Comparison of ENCODE assay signal across 8 cellular contexts in genomic region chr5:107476783-107477182, GRCh38.
DNase-seq lines count a peak whose midpoint lies in the region; ATAC-seq and TF ChIP-seq lines count a peak whose summit lies in the region.

No MANE protein-coding gene starts in this region.

- intact Hi-C loops in CD4-positive, alpha-beta T cell (cut with DNase I, micrococcal nuclease), result no loop called here
- intact Hi-C loops in activated CD4-positive, alpha-beta memory T cell treated with anti-CD3 and anti-CD28 coated beads for 36 hours (cut with micrococcal nuclease), result loop anchor here (1.0 to 2.0 kb wide), 3 partner anchors 10 to 188 kb away; no protein-coding TSS in a partner anchor

- DNase-seq in CD4-positive, alpha-beta T cell, result no peak
- DNase-seq in activated CD4-positive, alpha-beta memory T cell treated with anti-CD3 and anti-CD28 coated beads for 36 hours, result peak; percentile 45
- no peak for DNase-seq in mesothelial cell of epicardium (ENCODE audit: low spot score in 2 of 2, unreplicated experiment in 2 of 2)
- DNase-seq in KG1 (lab: John Stamatoyannopoulos, UW), result no peak
- DNase-seq in activated CD4-positive, CD25-positive, alpha-beta regulatory T cell (lab: John Stamatoyannopoulos, UW), result no peak
- DNase-seq in GM19238 (ENCODE audit: insufficient read length, low spot score), result no peak

- no peaks in the 10 kb centered on the region for H3K4me1 Mint-ChIP-seq in CD4-positive, alpha-beta T cell (ENCODE audit: low read depth)
- H3K4me1 Mint-ChIP-seq in activated CD4-positive, alpha-beta memory T cell treated with anti-CD3 and anti-CD28 coated beads for 36 hours (ENCODE audit: low read depth), result peaks cover 2% of the 10 kb centered on the region
- peaks cover 31% of the 10 kb centered on the region for H3K4me1 Mint-ChIP-seq in mesothelial cell of epicardium

- no peak overlapping the region for H3K27ac ChIP-seq in CD4-positive, alpha-beta T cell (ENCODE audit: low read depth, low read length)

- H3K27me3 ChIP-seq in CD4-positive, alpha-beta T cell (ENCODE audit: control insufficient read depth, insufficient read depth, low read length), result no peaks in the 10 kb centered on the region

- no peaks in the 10 kb centered on the region for H3K27me3 Mint-ChIP-seq in CD4-positive, alpha-beta T cell
- H3K27me3 Mint-ChIP-seq in activated CD4-positive, alpha-beta memory T cell treated with anti-CD3 and anti-CD28 coated beads for 36 hours, result peaks cover 9% of the 10 kb centered on the region
- H3K27me3 Mint-ChIP-seq in mesothelial cell of epicardium (ENCODE audit: low read depth), result no peaks in the 10 kb centered on the region

- H3K9me3 ChIP-seq in CD4-positive, alpha-beta T cell (ENCODE audit: control insufficient read depth, low read length), result no peaks in the 10 kb centered on the region

- POLR2A ChIA-PET in CD4-positive, alpha-beta T cell (lab: Charles Lee), result no interaction called here
- POLR2A ChIA-PET in activated CD4-positive, alpha-beta memory T cell treated with anti-CD3 and anti-CD28 coated beads for 36 hours (lab: Charles Lee), result interaction anchor here (1.2 kb wide), 1 partner anchor 9 kb away, joined by 3 read pairs; no protein-coding TSS in a partner anchor

- H3K27ac Mint-ChIP-seq in CD4-positive, alpha-beta T cell, result no peak overlapping the region
- H3K27ac Mint-ChIP-seq in activated CD4-positive, alpha-beta memory T cell treated with anti-CD3 and anti-CD28 coated beads for 36 hours, result no peak overlapping the region
- peak overlapping the region; percentile 39 for H3K27ac Mint-ChIP-seq in mesothelial cell of epicardium

- H3K36me3 Mint-ChIP-seq in CD4-positive, alpha-beta T cell (ENCODE audit: low read depth), result no peaks in the 10 kb centered on the region
- H3K36me3 Mint-ChIP-seq in activated CD4-positive, alpha-beta memory T cell treated with anti-CD3 and anti-CD28 coated beads for 36 hours, result no peaks in the 10 kb centered on the region
- H3K36me3 Mint-ChIP-seq in mesothelial cell of epicardium, result no peaks in the 10 kb centered on the region

- no peaks in the 10 kb centered on the region for H3K9me3 Mint-ChIP-seq in CD4-positive, alpha-beta T cell
- no peaks in the 10 kb centered on the region for H3K9me3 Mint-ChIP-seq in activated CD4-positive, alpha-beta memory T cell treated with anti-CD3 and anti-CD28 coated beads for 36 hours
- no peaks in the 10 kb centered on the region for H3K9me3 Mint-ChIP-seq in mesothelial cell of epicardium

- no peak overlapping the region for H3K4me3 Mint-ChIP-seq in CD4-positive, alpha-beta T cell
- H3K4me3 Mint-ChIP-seq in activated CD4-positive, alpha-beta memory T cell treated with anti-CD3 and anti-CD28 coated beads for 36 hours, result no peak overlapping the region
- H3K4me3 Mint-ChIP-seq in mesothelial cell of epicardium, result no peak overlapping the region

- peak; percentile 55 for ATAC-seq in CD4-positive, alpha-beta T cell (ENCODE audit: poor library complexity)
- ATAC-seq in GM19035 (IDR thresholded peaks at IDR 0.05; ENCODE audit: unreplicated experiment), result peak; percentile 94
- ATAC-seq in HG03108 (IDR thresholded peaks at IDR 0.05; ENCODE audit: unreplicated experiment), result peak; percentile 89

- CTCF ChIA-PET in CD4-positive, alpha-beta T cell (lab: Charles Lee), result no interaction called here
- CTCF ChIA-PET in activated CD4-positive, alpha-beta memory T cell treated with anti-CD3 and anti-CD28 coated beads for 36 hours (lab: Charles Lee), result interaction anchor here (0.6 kb wide), 1 partner anchor 9 kb away, joined by 3 read pairs; no protein-coding TSS in a partner anchor

- TF ChIP-seq CTCF in CD4-positive, alpha-beta T cell (IDR thresholded peaks at IDR 0.05), result no peak
- TF ChIP-seq CTCF in mesothelial cell of epicardium (IDR thresholded peaks at IDR 0.05; ENCODE audit: unreplicated experiment), result no peak
